In the genomic region with DNA sequence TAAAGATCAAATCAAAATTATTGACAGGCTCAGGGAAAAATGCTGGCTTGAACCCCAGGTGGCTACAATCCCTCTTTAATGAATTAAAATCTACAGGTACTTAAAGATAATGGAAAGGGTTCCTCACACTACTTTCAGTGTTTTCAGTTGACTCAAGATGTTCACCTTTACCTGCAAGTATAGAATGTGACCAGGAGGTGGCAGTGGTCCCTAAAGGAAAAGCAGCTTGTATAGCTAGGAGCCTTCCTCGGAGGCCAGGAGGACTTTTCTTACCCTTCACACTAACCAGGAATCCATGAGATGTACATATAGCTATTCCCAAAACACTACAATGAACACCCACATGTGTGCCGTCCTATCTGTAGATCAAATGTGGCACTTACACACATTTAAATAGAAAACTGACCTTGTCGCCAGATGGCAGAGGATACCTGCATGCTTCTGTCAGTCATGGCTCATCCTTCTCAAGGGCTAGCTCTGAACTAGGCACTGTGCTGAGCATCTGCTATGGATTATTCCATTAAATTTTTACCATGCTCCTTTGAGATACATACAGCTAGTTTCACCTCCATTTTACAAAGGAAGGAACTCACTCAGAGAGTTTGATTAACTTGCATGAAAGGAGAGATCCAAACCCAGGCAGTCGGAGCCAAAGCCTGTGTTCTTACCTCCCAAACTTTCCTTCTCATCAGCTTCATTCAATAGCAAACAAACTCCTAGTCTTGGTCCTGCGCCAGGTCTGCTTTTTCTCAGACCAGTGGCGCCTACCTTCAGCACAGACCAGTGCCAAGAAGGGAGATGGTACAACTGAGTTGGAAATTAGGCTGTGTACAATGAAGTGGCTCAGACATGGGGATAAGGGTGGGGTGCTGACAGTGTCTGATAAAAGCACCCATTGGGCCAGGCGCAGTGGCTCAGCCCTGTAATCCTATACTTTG, we compare ENCODE assay signal across 1 cellular context.
TF ChIP-seq lines count a peak whose summit lies in the region.

No MANE protein-coding gene starts in this region.

TF ChIP-seq in IMR-90, 13 proteins besides CTCF, POLR2A, EP300 and RAD21 (continued from another document):
- TF ChIP-seq FOS (IDR thresholded peaks at IDR 0.05; ENCODE audit: low read depth, low read length) (no peak), SMC3 (IDR thresholded peaks at IDR 0.05; ENCODE audit: low read depth, low read length) (peak; percentile 75), NFE2L2 (IDR thresholded peaks at IDR 0.05; ENCODE audit: low read depth, low read length) (no peak), CHD1 (IDR thresholded peaks at IDR 0.05; ENCODE audit: low read depth, low read length) (no peak)
